In genomic region chr3:14368146-14368545, GRCh38 we compare ENCODE assay signal across 16 cellular contexts. TPM values are rescaled to one million over a fixed set of nuclear protein-coding genes. Genes with fewer than 3 reads are reported as not detected.
A peak's percentile ranks its signal among the peaks of the same experiment; 100 is the strongest.
DNase-seq lines count a peak whose midpoint lies in the region; ATAC-seq and TF ChIP-seq lines count a peak whose summit lies in the region.
"Had no signal": no experiment of that assay in that cellular context is flagged by ENCODE, and none has a peak within 500 bp of the region (broad histone marks: within the 10 kb centered on the region; RNA-seq: fewer than 3 reads in every experiment).

No MANE protein-coding gene starts in this region.

- peak; percentile 22 for ATAC-seq in stimulated activated naive CD8-positive, alpha-beta T cell treated with anti-CD3 and anti-CD28 coated beads, Interleukin-15, amount 100 ng/mL, for 72 hours
- no peak for ATAC-seq in stimulated activated naive CD8-positive, alpha-beta T cell treated with anti-CD3 and anti-CD28 coated beads, Interleukin-15, Interleukin-2, amounts not matched to agents 100 U/mL and 50 U/mL, for 24 hours
- ATAC-seq: GM23338, HCT116, K562 had no signal

- H3K23ac ChIP-seq in neuronal stem cell (ENCODE audit: low read depth, low read length, poor library complexity): peak overlapping the region; percentile 34

- no peaks in the 10 kb centered on the region for H3K36me3 Mint-ChIP-seq in endodermal cell (ENCODE audit: low read depth)

- H2BK120ac ChIP-seq in neuronal stem cell (ENCODE audit: low read depth, low read length): no peak overlapping the region

- H3K4ac ChIP-seq in neuronal stem cell (ENCODE audit: low read length): no peak overlapping the region

- no peak overlapping the region for H4K91ac ChIP-seq in neuronal stem cell (ENCODE audit: low read depth, low read length, poor library complexity)

- WGBS in endodermal cell (ENCODE audit: insufficient coverage in 1 of 2, insufficient read length in 1 of 2), 2 experiments: 94 to 96% methylated on average over 4 to 10 of the region's 10 CpGs
- WGBS in neuronal stem cell (ENCODE audit: extremely low coverage in 2 of 2, insufficient read length in 2 of 2, insufficient replicate concordance in 1 of 2), 2 donors: no CpG with 5 or more reads among the region's 10 CpGs

- H2BK12ac ChIP-seq in neuronal stem cell (ENCODE audit: low read length): peak overlapping the region; percentile 77

- H3K79me1 ChIP-seq in neuronal stem cell (ENCODE audit: low read depth, low read length): no peaks in the 10 kb centered on the region

- no peak overlapping the region for H3K4me2 ChIP-seq in neuronal stem cell (ENCODE audit: insufficient read depth, low read length, poor library complexity, severe bottlenecking)

- no peak overlapping the region for H2AFZ ChIP-seq in neuronal stem cell (ENCODE audit: low read length)
- H2AFZ ChIP-seq: GM23338 had no signal

- H3K27ac ChIP-seq in endodermal cell (ENCODE audit: low read depth, low read length): no peak overlapping the region
- H3K27ac ChIP-seq in neuronal stem cell (replicated peaks; ENCODE audit: low read length): no peak overlapping the region
- H3K27ac ChIP-seq: C4-2B had no signal

- H3K27me3 ChIP-seq in endodermal cell (ENCODE audit: control insufficient read depth, insufficient read depth, low read length, poor library complexity, severe bottlenecking): no peaks in the 10 kb centered on the region
- peaks cover 0 to 52% (median 0%) of the 10 kb centered on the region in 3 experiments for H3K27me3 ChIP-seq in neuronal stem cell (ENCODE audit: control insufficient read depth in 3 of 3, insufficient read depth in 3 of 3, low read depth in 1 of 3, low read length in 3 of 3)
- H3K27me3 ChIP-seq: BE2C had no signal

- H3K4me3 Mint-ChIP-seq in stimulated activated naive CD8-positive, alpha-beta T cell treated with anti-CD3 and anti-CD28 coated beads, Interleukin-15, amount 100 ng/mL, for 72 hours: no peak overlapping the region
- H3K4me3 Mint-ChIP-seq in endodermal cell: no peak overlapping the region
- H3K4me3 Mint-ChIP-seq: CD4-positive, alpha-beta T cell; GM23338 had no signal

- H3K4me1 ChIP-seq in endodermal cell (ENCODE audit: control insufficient read depth, insufficient read depth, low read length): peaks cover 14% of the 10 kb centered on the region
- H3K4me1 ChIP-seq in neuronal stem cell (ENCODE audit: control insufficient read depth in 2 of 2, insufficient read depth in 1 of 2, low read depth in 1 of 2, low read length in 2 of 2): peaks cover 0 to 15% of the 10 kb centered on the region in 2 donors

- no peak overlapping the region for H3K14ac ChIP-seq in neuronal stem cell (ENCODE audit: low read length)

- no peak for DNase-seq in stimulated activated naive CD8-positive, alpha-beta T cell treated with anti-CD3 and anti-CD28 coated beads, Interleukin-15, amount 100 ng/mL, for 72 hours
- DNase-seq in stimulated activated naive CD8-positive, alpha-beta T cell treated with anti-CD3 and anti-CD28 coated beads, Interleukin-15, Interleukin-2, amounts not matched to agents 100 U/mL and 50 U/mL, for 24 hours: no peak
- DNase-seq in endodermal cell (peak; percentile 65), neuronal stem cell (ENCODE audit: low spot score) (no peak), SKM-1 treated with dmso at 0.1 percent for 144 hours (lab: John Stamatoyannopoulos, UW; ENCODE audit: unreplicated experiment) (no peak), inferior parietal cortex (ENCODE audit: extremely low spot score) (no peak)
- DNase-seq: BE2C; CD4-positive, alpha-beta T cell; DMS153; DMS79; GDM1; H7 had no signal

- H3K9me3 Mint-ChIP-seq in stimulated activated naive CD8-positive, alpha-beta T cell treated with anti-CD3 and anti-CD28 coated beads, Interleukin-15, amount 100 ng/mL, for 72 hours: no peaks in the 10 kb centered on the region
- H3K9me3 Mint-ChIP-seq in endodermal cell: no peaks in the 10 kb centered on the region
- H3K9me3 Mint-ChIP-seq: CD4-positive, alpha-beta T cell; GM23338 had no signal

- peak overlapping the region; percentile 22 for H2BK15ac ChIP-seq in neuronal stem cell (ENCODE audit: low read length)

- H3K9ac ChIP-seq in endodermal cell (ENCODE audit: extremely low read depth, low read length, poor library complexity, severe bottlenecking) (no peak overlapping the region), neuronal stem cell (ENCODE audit: low read depth, low read length, poor library complexity) (peak overlapping the region; percentile 5)

- H3K9me3 ChIP-seq in endodermal cell (ENCODE audit: control insufficient read depth, low read length): no peaks in the 10 kb centered on the region
- H3K9me3 ChIP-seq in neuronal stem cell (replicated peaks in 1 of 2; ENCODE audit: control insufficient read depth in 2 of 2, insufficient read depth in 1 of 2, low read depth in 1 of 2, low read length in 2 of 2): no peaks in the 10 kb centered on the region
- H3K9me3 ChIP-seq: BE2C had no signal

- H2AK5ac ChIP-seq in neuronal stem cell (ENCODE audit: low read depth, low read length): peak overlapping the region; percentile 56

- no peaks in the 10 kb centered on the region for H3K36me3 ChIP-seq in endodermal cell (ENCODE audit: control insufficient read depth, insufficient read depth, low read length)
- H3K36me3 ChIP-seq in neuronal stem cell (replicated peaks in 1 of 2; ENCODE audit: control insufficient read depth in 2 of 2, insufficient read depth in 2 of 2, low read length in 2 of 2): no peaks in the 10 kb centered on the region
- H3K36me3 ChIP-seq: BE2C had no signal

- H2BK5ac ChIP-seq in neuronal stem cell (ENCODE audit: low read length): peak overlapping the region; percentile 44

- TF ChIP-seq CTCF in endodermal cell (conservative IDR thresholded peaks at IDR 0.05): peak; percentile 45

- peaks cover 8% of the 10 kb centered on the region for H3K27me3 Mint-ChIP-seq in stimulated activated naive CD8-positive, alpha-beta T cell treated with anti-CD3 and anti-CD28 coated beads, Interleukin-15, amount 100 ng/mL, for 72 hours
- H3K27me3 Mint-ChIP-seq in endodermal cell (ENCODE audit: insufficient read depth): peaks cover 10% of the 10 kb centered on the region
- H3K27me3 Mint-ChIP-seq: CD4-positive, alpha-beta T cell had no signal

- H3K4me1 Mint-ChIP-seq in stimulated activated naive CD8-positive, alpha-beta T cell treated with anti-CD3 and anti-CD28 coated beads, Interleukin-15, amount 100 ng/mL, for 72 hours: peaks cover 8% of the 10 kb centered on the region
- peaks cover 32% of the 10 kb centered on the region for H3K4me1 Mint-ChIP-seq in endodermal cell

- H3K18ac ChIP-seq in neuronal stem cell (ENCODE audit: low read length): peak overlapping the region; percentile 57

- H4K8ac ChIP-seq in neuronal stem cell (ENCODE audit: low read depth, low read length): no peak overlapping the region

- no peak overlapping the region for H3K4me3 ChIP-seq in endodermal cell (ENCODE audit: low read length)
- no peak overlapping the region for H3K4me3 ChIP-seq in neuronal stem cell (ENCODE audit: low read length in 2 of 2)
- H3K4me3 ChIP-seq: GM23338, K562 had no signal

- no peak overlapping the region for H3K27ac Mint-ChIP-seq in stimulated activated naive CD8-positive, alpha-beta T cell treated with anti-CD3 and anti-CD28 coated beads, Interleukin-15, amount 100 ng/mL, for 72 hours
- H3K27ac Mint-ChIP-seq in endodermal cell: no peak overlapping the region
- H3K27ac Mint-ChIP-seq: CD4-positive, alpha-beta T cell; GM23338 had no signal

RNA-seq across cellular contexts. Expression of gene SLC6A6, which starts 34.3 kb away (rescaled TPM):
- 10 to 100 TPM; 43.1 to 56.5 TPM for total RNA-seq in endodermal cell
- polyA plus RNA-seq in endodermal cell (2013, experiment 1 of 2): 25.6 TPM
- polyA plus RNA-seq in endodermal cell (2013, experiment 2 of 2): 24.6 TPM
- polyA plus RNA-seq in neuronal stem cell (2013, experiment 1 of 2): 27.6 TPM
- polyA plus RNA-seq in neuronal stem cell (2013, experiment 2 of 2): 30.3 TPM
